ENCODE assay signal across 1 cellular context in genomic region chr5:139451878-139452660, GRCh38.
TF ChIP-seq lines count a peak whose summit lies in the region.

No MANE protein-coding gene starts in this region.

TF ChIP-seq in HepG2, 621 proteins besides CTCF, POLR2A, EP300 and RAD21:
- TF ChIP-seq ZNF646 (CRISPR knock-in tag; IDR thresholded peaks at IDR 0.05) (peak; percentile 46; the same call in 1 of the 2 replicates), NONO (IDR thresholded peaks at IDR 0.05) (0 out of 2 replicates have a peak, but pooled peaks have one; percentile 2), NONO (CRISPR knock-in tag; conservative IDR thresholded peaks at IDR 0.05) (no peak), FUBP1 (CRISPR knock-in tag; IDR thresholded peaks at IDR 0.05; ENCODE audit: borderline replicate concordance) (no peak)
